ENCODE assay signal across 12 cellular contexts in the genomic region with DNA sequence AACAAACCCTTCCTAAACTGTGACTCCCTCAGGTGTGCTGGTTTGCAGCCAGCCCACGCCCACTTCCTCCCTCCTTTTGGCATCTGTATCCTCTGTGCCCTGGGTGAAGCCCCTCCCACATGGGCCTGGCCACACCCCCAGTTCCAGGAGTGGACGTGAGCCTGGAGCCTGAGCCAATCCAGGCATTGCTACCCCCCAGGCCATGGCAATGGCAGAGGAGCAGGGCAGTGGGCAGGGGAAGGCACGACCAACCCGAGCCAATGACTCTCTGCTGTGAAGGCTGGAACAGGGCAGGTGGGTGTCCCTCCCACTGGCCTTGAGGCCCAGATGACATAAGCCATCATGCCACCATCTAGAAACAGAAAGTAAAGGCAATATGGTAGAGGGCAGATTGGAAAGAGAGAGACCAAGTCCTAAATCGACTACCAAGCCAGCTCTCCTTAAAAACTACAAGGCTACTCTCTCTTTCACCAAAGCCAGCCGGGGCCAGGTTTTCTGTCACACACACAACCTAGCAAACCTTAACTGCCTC. TPM values are rescaled to one million over a fixed set of nuclear protein-coding genes. Genes with fewer than 3 reads are reported as not detected.
A peak's percentile ranks its signal among the peaks of the same experiment; 100 is the strongest.
DNase-seq lines count a peak whose midpoint lies in the region; ATAC-seq, FAIRE-seq and TF ChIP-seq lines count a peak whose summit lies in the region.
"Had no signal": no experiment of that assay in that cellular context is flagged by ENCODE, and none has a peak within 500 bp of the region (broad histone marks: within the 10 kb centered on the region; RNA-seq: fewer than 3 reads in every experiment).

No MANE protein-coding gene starts in this region.

- H3K27me3 ChIP-seq in bronchial epithelial cell (ENCODE audit: control insufficient read depth, insufficient read depth, low read length) (no peaks in the 10 kb centered on the region), neural progenitor cell (no peaks in the 10 kb centered on the region)

- peaks cover 19% of the 10 kb centered on the region for H3K4me1 Mint-ChIP-seq in neural progenitor cell

- H3K36me3 ChIP-seq in bronchial epithelial cell (ENCODE audit: control insufficient read depth, insufficient read depth, low read length) (no peaks in the 10 kb centered on the region), neural progenitor cell (no peaks in the 10 kb centered on the region)
- H3K36me3 ChIP-seq: thoracic aorta had no signal

- H3K9me3 ChIP-seq in neural progenitor cell (ENCODE audit: low read depth), result no peaks in the 10 kb centered on the region

- H3K4me1 ChIP-seq in neural progenitor cell, result peaks cover 21% of the 10 kb centered on the region

- no peak for FAIRE-seq in bronchial epithelial cell (lab: Jason Lieb, UNC)
- FAIRE-seq: A204.1, GM12892 had no signal

- peak; percentile 34 for ATAC-seq in HG03442 (IDR thresholded peaks at IDR 0.05; ENCODE audit: unreplicated experiment)
- no peak for ATAC-seq in GM19324 (IDR thresholded peaks at IDR 0.05; ENCODE audit: low FRiP score, unreplicated experiment)
- ATAC-seq in GM19455 (IDR thresholded peaks at IDR 0.05; ENCODE audit: unreplicated experiment), result no peak

- no peak overlapping the region for H3K4me2 ChIP-seq in neural progenitor cell
- H3K4me2 ChIP-seq: smooth muscle cell had no signal

- H3K27me3 Mint-ChIP-seq in neural progenitor cell (ENCODE audit: insufficient read depth, low read depth), result peaks cover 2% of the 10 kb centered on the region

- peaks cover 12% of the 10 kb centered on the region for H3F3A ChIP-seq in neural progenitor cell (ENCODE audit: low read depth)

- H3K79me2 ChIP-seq in neural progenitor cell (ENCODE audit: low read depth), result peaks cover 65% of the 10 kb centered on the region

- peaks cover 6% of the 10 kb centered on the region for H3K36me3 Mint-ChIP-seq in neural progenitor cell

- no peak overlapping the region for H3K4me3 Mint-ChIP-seq in neural progenitor cell

- H3K9ac ChIP-seq in neural progenitor cell, result no peak overlapping the region

- peak overlapping the region; percentile 37 for H3K27ac ChIP-seq in neural progenitor cell
- H3K27ac ChIP-seq: thoracic aorta had no signal

- H4K20me1 ChIP-seq in neural progenitor cell (ENCODE audit: low read depth), result no peaks in the 10 kb centered on the region

- H3K4me3 ChIP-seq in bronchial epithelial cell (ENCODE audit: low read depth, low read length) (no peak overlapping the region), neural progenitor cell (no peak overlapping the region)
- H3K4me3 ChIP-seq: smooth muscle cell, thoracic aorta had no signal

- H3K27ac Mint-ChIP-seq in neural progenitor cell, result no peak overlapping the region

- H3K9me3 Mint-ChIP-seq in neural progenitor cell, result peaks cover 18% of the 10 kb centered on the region

- TF ChIP-seq CTCF in bronchial epithelial cell (IDR thresholded peaks at IDR 0.05; ENCODE audit: insufficient read depth, low read length, severe bottlenecking) (no peak), neural progenitor cell (IDR thresholded peaks at IDR 0.05) (no peak)

- DNase-seq in NCI-H1092 treated with DMSO at 0.1 percent for 48 hours (lab: John Stamatoyannopoulos, UW) (peak; percentile 25), NCI-H1092 (lab: John Stamatoyannopoulos, UW) (no peak), bronchial epithelial cell (ENCODE audit: low read depth) (peak; percentile 75), neural progenitor cell (ENCODE audit: low spot score) (no peak)
- no peak for DNase-seq in activated T-cell treated with anti-CD3 and anti-CD28 coated beads, Interleukin-2, amount 50 U/mL, for 48 hours

- no peak overlapping the region for H2AFZ ChIP-seq in neural progenitor cell (replicated peaks)

RNA-seq across cellular contexts. Expression of gene FAM174B, which starts 18.6 kb away (rescaled TPM):
- total RNA-seq in bronchial epithelial cell (0.53 and 4.6 TPM in 2 replicates), neural progenitor cell (ENCODE audit: low replicate concordance) (8.6 and 10.1 TPM in 2 replicates)

Comparison
In these comparisons a context has a peak if more than half of its experiments do, and no peak if none do; other contexts are left out.
1. DNase-seq: peak in NCI-H1092 treated with DMSO at 0.1 percent for 48 hours (single experiment) and bronchial epithelial cell (single experiment); none in NCI-H1092 (single experiment), neural progenitor cell (single experiment) and activated T-cell treated with anti-CD3 and anti-CD28 coated beads, Interleukin-2, amount 50 U/mL, for 48 hours (0 of 2).